19 cellular contexts compared by ENCODE assay signal in the genomic region with DNA sequence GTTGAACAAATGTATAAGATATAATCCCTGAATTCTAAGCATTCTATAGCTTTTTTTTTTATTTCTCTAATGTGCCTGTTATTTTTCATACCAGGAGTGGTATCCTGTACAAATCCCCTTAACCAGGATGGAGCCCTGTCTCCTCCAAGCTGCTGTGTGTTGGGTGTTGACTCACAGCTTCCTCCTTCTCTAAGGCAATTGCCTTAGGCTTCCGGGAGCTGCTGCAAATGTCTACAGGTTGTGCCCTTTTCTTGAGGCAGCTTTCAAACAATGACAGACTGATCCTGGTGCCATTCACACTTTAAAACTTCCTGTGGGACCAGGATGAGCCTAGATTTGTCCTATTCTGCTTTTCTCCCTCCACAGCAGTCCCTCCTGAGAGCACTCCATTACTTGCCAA.
"Had no signal": no experiment of that assay in that cellular context is flagged by ENCODE, and none has a peak within 500 bp of the region (broad histone marks: within the 10 kb centered on the region; RNA-seq: fewer than 3 reads in every experiment).

No MANE protein-coding gene starts in this region.

- H3K27me3 ChIP-seq: colonic mucosa, sigmoid colon, tibial nerve, vagina had no signal

- H3K4me1 ChIP-seq: colonic mucosa, psoas muscle, sigmoid colon, tibial nerve, vagina had no signal

- H3K27ac ChIP-seq: colonic mucosa, psoas muscle, sigmoid colon, tibial nerve, vagina, WERI-Rb-1 had no signal

- H3K9me3 ChIP-seq: colonic mucosa, psoas muscle, sigmoid colon, tibial nerve, vagina had no signal

- DNase-seq: activated CD4-positive, alpha-beta T cell treated with anti-CD3 and anti-CD28 coated beads for 36 hours; activated CD8-positive, alpha-beta memory T cell treated with anti-CD3 and anti-CD28 coated beads, Interleukin-2, amount 50 U/mL, for 4 hours; activated CD8-positive, alpha-beta T cell treated with anti-CD3 and anti-CD28 coated beads for 36 hours; activated naive CD8-positive, alpha-beta T cell treated with anti-CD3 and anti-CD28 coated beads, Interleukin-2, amount 10 ng/mL, durations not matched to agents 7 days and 5 days; aorta; colonic mucosa; effector memory CD4-positive, alpha-beta T cell; glutamatergic neuron; left ventricle myocardium superior; mesendoderm; nephron progenitor cell; psoas muscle; sigmoid colon; stimulated activated CD4-positive, alpha-beta T cell treated with anti-CD3 and anti-CD28 coated beads, Interleukin-2, amount 100 ng/mL, for 24 hours; stimulated activated naive B cell treated with anti-CD40 and anti-IgM and Interleukin-4, amounts not matched to agents 10 μg/mL and 1 μg/mL and 100 μg/mL, for 72 hours; T1000; WERI-Rb-1 had no signal

- H3K4me3 ChIP-seq: colonic mucosa, psoas muscle, sigmoid colon, tibial nerve, vagina had no signal

- ATAC-seq: activated CD4-positive, alpha-beta T cell treated with anti-CD3 and anti-CD28 coated beads for 36 hours; activated CD8-positive, alpha-beta T cell treated with anti-CD3 and anti-CD28 coated beads for 36 hours; left ventricle myocardium superior; psoas muscle; stimulated activated naive B cell treated with anti-CD40 and anti-IgM and Interleukin-4, amounts not matched to agents 10 μg/mL and 1 μg/mL and 100 μg/mL, for 72 hours had no signal

- H3K36me3 ChIP-seq: colonic mucosa, sigmoid colon, tibial nerve, vagina, WERI-Rb-1 had no signal
